In genomic region chr7:139906879-139907278, GRCh38 we compare ENCODE assay signal across 23 cellular contexts.
DNase-seq lines count a peak whose midpoint lies in the region; ATAC-seq, FAIRE-seq and TF ChIP-seq lines count a peak whose summit lies in the region.
"Had no signal": no experiment of that assay in that cellular context is flagged by ENCODE, and none has a peak within 500 bp of the region (broad histone marks: within the 10 kb centered on the region; RNA-seq: fewer than 3 reads in every experiment).

No MANE protein-coding gene starts in this region.

- H3K4me1 ChIP-seq in HEK293 (ENCODE audit: control insufficient read depth, insufficient read depth, low read length), result no peaks in the 10 kb centered on the region
- peaks cover 0 to 12% of the 10 kb centered on the region in 2 experiments; a peak in 3 of 5 replicates for H3K4me1 ChIP-seq in K562 (replicated peaks in 1 of 2; ENCODE audit: control insufficient read depth in 2 of 2, insufficient read depth in 2 of 2, low read length in 2 of 2)
- H3K4me1 ChIP-seq: BE2C, BLaER1 had no signal

- in situ Hi-C loops in K562 (cut with MboI), result no loop called here

- no peak for TF ChIP-seq CTCF in HEK293 (tag by site-specific recombination; IDR thresholded peaks at IDR 0.05)
- TF ChIP-seq CTCF in K562 (IDR thresholded peaks at IDR 0.05 in 2 of 3, conservative IDR thresholded peaks at IDR 0.05 in 1 of 3; ENCODE audit: insufficient read depth in 2 of 3, low read depth in 1 of 3, low read length in 3 of 3), result no peak

- no peak overlapping the region for H3K4me2 ChIP-seq in K562 (ENCODE audit: insufficient read depth, low read length)
- H3K4me2 ChIP-seq: BLaER1 had no signal

- H3K9me1 ChIP-seq in K562 (ENCODE audit: control insufficient read depth, insufficient read depth, low read length), result no peaks in the 10 kb centered on the region

- no peak for TF ChIP-seq EP300 in K562 (IDR thresholded peaks at IDR 0.05; ENCODE audit: low read length)

- CTCF ChIA-PET in HEK293 (lab: Yijun Ruan, JAX) (no interaction called here), K562 (lab: Yijun Ruan, JAX; ENCODE audit: low intra/inter-chr PET ratio) (no interaction called here), HEK293T (lab: Yijun Ruan, JAX) (no interaction called here)

- H3K27me3 ChIP-seq in K562 (ENCODE audit: control insufficient read depth in 2 of 2, insufficient read depth in 2 of 2, low read length in 2 of 2), result no peaks in the 10 kb centered on the region
- H3K27me3 ChIP-seq: BE2C, BLaER1 had no signal

- no peak for TF ChIP-seq RAD21 in K562 (CRISPR knock-in tag; conservative IDR thresholded peaks at IDR 0.05 in 1 of 2, IDR thresholded peaks at IDR 0.05 in 1 of 2)

- H3K9ac ChIP-seq in K562 (ENCODE audit: insufficient read depth in 1 of 2, low read depth in 2 of 2, low read length in 2 of 2), result no peak overlapping the region
- H3K9ac ChIP-seq: BLaER1 had no signal

- H3K9me3 ChIP-seq in HEK293 (ENCODE audit: control insufficient read depth, insufficient read depth, low read depth, low read length), result no peaks in the 10 kb centered on the region
- H3K9me3 ChIP-seq in K562 (replicated peaks; ENCODE audit: control insufficient read depth, insufficient read depth, low read depth, low read length), result peaks cover 27% of the 10 kb centered on the region
- H3K9me3 ChIP-seq: BE2C had no signal

- no peak for DNase-seq in K562 (ENCODE audit: extremely low read depth in 1 of 4, low spot score in 3 of 4)
- no peak for DNase-seq in HEK293T (ENCODE audit: extremely low spot score)
- DNase-seq in NCI-H526 (lab: John Stamatoyannopoulos, UW), result no peak
- DNase-seq: 8988T; ACHN; BE2C; C1 segment of cervical spinal cord; CD4-positive, alpha-beta memory T cell; CD4-positive, CD25-positive, alpha-beta regulatory T cell; CD8-positive, alpha-beta memory T cell; COR-L47; DMS 273 treated with DMSO at 0.1 percent for 48 hours; DMS153; DMS53; DMS79; DND-41; EL; GDM1 had no signal

- POLR2A ChIA-PET in HEK293 (lab: Yijun Ruan, JAX), result no interaction called here
- POLR2A ChIA-PET in K562 (lab: Yijun Ruan, JAX), result no interaction called here
- POLR2A ChIA-PET in HEK293T (lab: Yijun Ruan, JAX), result no interaction called here

- H3K27ac ChIP-seq in HEK293 (ENCODE audit: extremely low read depth, low read depth, low read length), result no peak overlapping the region
- H3K27ac ChIP-seq in K562 (ENCODE audit: extremely low read depth, low read depth, low read length), result no peak overlapping the region
- H3K27ac ChIP-seq: BLaER1 had no signal

- FAIRE-seq in K562 (lab: Jason Lieb, UNC), result no peak
- FAIRE-seq: GM12878, GM12892 had no signal

- no peaks in the 10 kb centered on the region for H4K20me1 ChIP-seq in K562 (replicated peaks; ENCODE audit: control insufficient read depth, insufficient read depth, low read length)
- H4K20me1 ChIP-seq: BLaER1 had no signal

- ATAC-seq in K562 (no peak), HG02588 (IDR thresholded peaks at IDR 0.05; ENCODE audit: unreplicated experiment) (no peak)
- ATAC-seq: GM12878 had no signal

- H3K4me3 ChIP-seq in HEK293 (ENCODE audit: low read depth, low read length) (no peak overlapping the region), K562 (no peak overlapping the region)
- H3K4me3 ChIP-seq: BLaER1, GM12878 had no signal

- H3K36me3 ChIP-seq in HEK293 (ENCODE audit: control insufficient read depth in 2 of 2, insufficient read depth in 1 of 2, low read length in 2 of 2) (no peaks in the 10 kb centered on the region), K562 (ENCODE audit: control insufficient read depth, insufficient read depth, low read length) (no peaks in the 10 kb centered on the region)
- H3K36me3 ChIP-seq: BE2C, BLaER1 had no signal

- no peaks in the 10 kb centered on the region for H3K79me2 ChIP-seq in K562 (ENCODE audit: control insufficient read depth, insufficient read depth, low read length)

- no peak overlapping the region for H2AFZ ChIP-seq in K562 (ENCODE audit: low read depth, low read length)

- intact Hi-C loops in K562 (cut with micrococcal nuclease), result no loop called here

- BruUV-seq in K562 (replicated peaks; lab: Mats Ljungman, UMichigan), result no TSS peak

- TF ChIP-seq POLR2A in K562 (conservative IDR thresholded peaks at IDR 0.05), result no peak

TF ChIP-seq in HEK293, 187 proteins besides CTCF, POLR2A, EP300 and RAD21:
- TF ChIP-seq SETDB1 (IDR thresholded peaks at IDR 0.05; ENCODE audit: insufficient read length, low read length) (peak; percentile 42), ZNF558 (tag by site-specific recombination; IDR thresholded peaks at IDR 0.05) (no peak), SCRT2 (tag by site-specific recombination; IDR thresholded peaks at IDR 0.05) (no peak), ZNF239 (tag by site-specific recombination; IDR thresholded peaks at IDR 0.05) (no peak)

TF ChIP-seq in K562, 482 proteins besides CTCF, POLR2A, EP300 and RAD21:
- peak in 1 of 2 experiments; percentile 69; a peak in 1 of 3 replicates for TF ChIP-seq CBX3 (IDR thresholded peaks at IDR 0.05; ENCODE audit: borderline replicate concordance in 1 of 2, low read length in 2 of 2)
- TF ChIP-seq CREM (IDR thresholded peaks at IDR 0.05; ENCODE audit: low read depth), result no peak
- TF ChIP-seq RBM25 (IDR thresholded peaks at IDR 0.05; ENCODE audit: low read depth, low read length, severe bottlenecking), result peak; percentile 76

TF ChIP-seq in HEK293T, 16 proteins besides CTCF, POLR2A, EP300 and RAD21:
- no peak for TF ChIP-seq CTBP1 (IDR thresholded peaks at IDR 0.05; ENCODE audit: borderline replicate concordance)

Comparison
In these comparisons a context has a peak if more than half of its experiments do, and no peak if none do; other contexts are left out.
1. Of the 44 proteins assayed by ChIP-seq in both K562 and HEK293: peak only in K562: none; only in HEK293: SETDB1; in both: none; in neither: 43.